8 cellular contexts compared by ENCODE assay signal in genomic region chr1:149885364-149886111, GRCh38. TPM values are rescaled to one million over a fixed set of nuclear protein-coding genes. Genes with fewer than 3 reads are reported as not detected.
DNase-seq lines count a peak whose midpoint lies in the region; ATAC-seq and TF ChIP-seq lines count a peak whose summit lies in the region.

No MANE protein-coding gene starts in this region.

- peaks cover 19% of the 10 kb centered on the region for H3K4me1 ChIP-seq in smooth muscle cell (ENCODE audit: low read depth)

- ATAC-seq in GM19452 (IDR thresholded peaks at IDR 0.05; ENCODE audit: unreplicated experiment): no peak

- peak overlapping the region; percentile 92 for H3K9ac ChIP-seq in smooth muscle cell (ENCODE audit: low read depth)

- peak; percentile 81 for DNase-seq in NK-92 treated with Interleukin-12 subunit alpha and Interleukin-12 subunit beta, amount 100 ng/mL, for 24 hours (lab: John Stamatoyannopoulos, UW)
- DNase-seq in NK-92 (lab: John Stamatoyannopoulos, UW; ENCODE audit: unreplicated experiment): no peak
- DNase-seq in NCI-H2196 treated with DMSO at 0.1 percent for 48 hours (lab: John Stamatoyannopoulos, UW; ENCODE audit: unreplicated experiment): peak; percentile 82
- peak; percentile 87 for DNase-seq in WERI-Rb-1
- peak; percentile 64 for DNase-seq in central memory CD4-positive, alpha-beta T cell
- DNase-seq in iris pigment epithelial cell (ENCODE audit: low read depth): peak; percentile 65
- peak; percentile 45 for DNase-seq in smooth muscle cell (lab: John Stamatoyannopoulos, UW; ENCODE audit: unreplicated experiment)

- H3F3A ChIP-seq in smooth muscle cell (ENCODE audit: low read depth): peaks cover 11% of the 10 kb centered on the region

- peaks cover 18% of the 10 kb centered on the region for H4K20me1 ChIP-seq in smooth muscle cell (ENCODE audit: low read depth)

- H3K27me3 ChIP-seq in WERI-Rb-1 (ENCODE audit: insufficient read depth, low read depth, severe bottlenecking) (no peaks in the 10 kb centered on the region), smooth muscle cell (ENCODE audit: low read depth) (no peaks in the 10 kb centered on the region)

- WGBS in smooth muscle cell (ENCODE audit: low lambda C conversion rate): under 1% methylated on average over 36 of the region's 36 CpGs

- H3K9me3 ChIP-seq in WERI-Rb-1 (ENCODE audit: severe bottlenecking) (no peaks in the 10 kb centered on the region), smooth muscle cell (replicated peaks; ENCODE audit: low read depth) (no peaks in the 10 kb centered on the region)

- H3K4me3 ChIP-seq in WERI-Rb-1 (ENCODE audit: low read depth, low read length) (peak overlapping the region; percentile 82), smooth muscle cell (peak overlapping the region; percentile 64)

- H3K4me2 ChIP-seq in smooth muscle cell: peak overlapping the region; percentile 97

- H2AFZ ChIP-seq in smooth muscle cell (ENCODE audit: low read depth): no peak overlapping the region

- H3K27ac ChIP-seq in WERI-Rb-1 (peak overlapping the region; percentile 91), smooth muscle cell (ENCODE audit: low read depth) (peak overlapping the region; percentile 98)

- TF ChIP-seq CTCF in WERI-Rb-1 (IDR thresholded peaks at IDR 0.05; ENCODE audit: low read depth, low read length) (no peak), smooth muscle cell (IDR thresholded peaks at IDR 0.05; ENCODE audit: borderline replicate concordance, insufficient read depth, poor library complexity, severe bottlenecking) (no peak)

- no peaks in the 10 kb centered on the region; the same call in 1 of the 2 replicates for H3K36me3 ChIP-seq in WERI-Rb-1
- no peaks in the 10 kb centered on the region for H3K36me3 ChIP-seq in smooth muscle cell (ENCODE audit: low read depth)

- H3K79me2 ChIP-seq in smooth muscle cell (ENCODE audit: low read depth): peaks cover 27% of the 10 kb centered on the region

RNA-seq across cellular contexts. Expression of gene BOLA1, which starts 13.8 kb away (rescaled TPM):
- total RNA-seq in smooth muscle cell: 14.3 and 21.3 TPM in 2 replicates
- 25.7 and 27.4 TPM in 2 replicates for polyA plus RNA-seq in smooth muscle cell

RNA-seq across cellular contexts. Expression of gene SV2A, which starts 32.1 kb away (rescaled TPM):
- total RNA-seq in smooth muscle cell: 9.8 and 14.6 TPM in 2 replicates
- 10.5 and 14.0 TPM in 2 replicates for polyA plus RNA-seq in smooth muscle cell

RNA-seq across cellular contexts. Expression of gene SF3B4, which starts 42.1 kb away (rescaled TPM):
- total RNA-seq in smooth muscle cell: 27.3 and 32.8 TPM in 2 replicates
- polyA plus RNA-seq in smooth muscle cell: 72.9 and 75.3 TPM in 2 replicates

RNA-seq across cellular contexts. Expression of gene MTMR11, which starts 51.1 kb away (rescaled TPM):
- total RNA-seq in smooth muscle cell: 19.4 and 23.5 TPM in 2 replicates
- 17.2 and 18.2 TPM in 2 replicates for polyA plus RNA-seq in smooth muscle cell
